ENCODE assay signal across 2 cellular contexts in genomic region chr1:32733573-32734321, GRCh38.
TF ChIP-seq lines count a peak whose summit lies in the region.

No MANE protein-coding gene starts in this region.

TF ChIP-seq in HEK293, 187 proteins besides CTCF, POLR2A, EP300 and RAD21:
- TF ChIP-seq ZNF571 (tag by site-specific recombination; IDR thresholded peaks at IDR 0.05) (no peak), EGR2 (tag by site-specific recombination; IDR thresholded peaks at IDR 0.05; ENCODE audit: low read depth) (peak; percentile 92), ZNF19 (tag by site-specific recombination; IDR thresholded peaks at IDR 0.05; ENCODE audit: low read depth) (no peak), ZFHX2 (tag by site-specific recombination; conservative IDR thresholded peaks at IDR 0.05) (peak; percentile 95)
TF ChIP-seq in HEK293: peak in this region for 2.

TF ChIP-seq in GM12878, 131 proteins besides CTCF, POLR2A, EP300 and RAD21 (continues in another document):
- no peak for TF ChIP-seq CBFB (IDR thresholded peaks at IDR 0.05; ENCODE audit: low read depth)
- no peak for TF ChIP-seq CREM (IDR thresholded peaks at IDR 0.05; ENCODE audit: low read depth)
- no peak for TF ChIP-seq CHD4 (IDR thresholded peaks at IDR 0.05)
- TF ChIP-seq ZZZ3 (IDR thresholded peaks at IDR 0.05; ENCODE audit: control insufficient read depth, insufficient read length, low read depth), result no peak
- peak; percentile 53 to 82; a peak in 3 of 4 replicates for TF ChIP-seq BHLHE40 (IDR thresholded peaks at IDR 0.05; ENCODE audit: borderline replicate concordance in 1 of 2, low read depth in 2 of 2, low read length in 1 of 2)
- no peak for TF ChIP-seq TARDBP (IDR thresholded peaks at IDR 0.05; ENCODE audit: borderline replicate concordance)
- TF ChIP-seq EGR1 (IDR thresholded peaks at IDR 0.05; ENCODE audit: borderline replicate concordance in 1 of 2, low read depth in 2 of 2, low read length in 2 of 2), result peak in 1 of 2 experiments; percentile 61; a peak in 1 of 3 replicates
- no peak for TF ChIP-seq BCL3 (IDR thresholded peaks at IDR 0.05; ENCODE audit: borderline replicate concordance, insufficient read depth, low read depth, low read length, poor library complexity, severe bottlenecking)
- TF ChIP-seq HCFC1 (IDR thresholded peaks at IDR 0.05; ENCODE audit: low read length), result no peak
- TF ChIP-seq MAX (IDR thresholded peaks at IDR 0.05; ENCODE audit: low read depth, low read length), result no peak
- no peak for TF ChIP-seq ZNF24 (IDR thresholded peaks at IDR 0.05)
- TF ChIP-seq PAX8 (IDR thresholded peaks at IDR 0.05), result no peak
- TF ChIP-seq SPI1 (IDR thresholded peaks at IDR 0.05; ENCODE audit: borderline replicate concordance, insufficient read depth, low read depth, low read length), result no peak
- no peak for TF ChIP-seq IRF5 (IDR thresholded peaks at IDR 0.05; ENCODE audit: borderline replicate concordance)
- no peak for TF ChIP-seq NR2C2 (IDR thresholded peaks at IDR 0.05; ENCODE audit: borderline replicate concordance, control insufficient read depth, insufficient read length, low read depth)
- TF ChIP-seq SMAD5 (IDR thresholded peaks at IDR 0.05; ENCODE audit: low read depth), result no peak
- TF ChIP-seq ATF3 (IDR thresholded peaks at IDR 0.05; ENCODE audit: borderline replicate concordance, extremely low read depth, low read depth, low read length), result no peak
- no peak for TF ChIP-seq SMARCA5 (IDR thresholded peaks at IDR 0.05)
- TF ChIP-seq TCF12 (IDR thresholded peaks at IDR 0.05; ENCODE audit: low read depth, low read length), result peak; percentile 67; the same call in 1 of the 2 replicates
- no peak for TF ChIP-seq E2F4 (IDR thresholded peaks at IDR 0.05; ENCODE audit: low read depth, low read length)
- TF ChIP-seq IRF3 (IDR thresholded peaks at IDR 0.05), result no peak
- TF ChIP-seq SRF (IDR thresholded peaks at IDR 0.05; ENCODE audit: low read depth in 2 of 2, low read length in 2 of 2), result no peak
- no peak for TF ChIP-seq FOS (IDR thresholded peaks at IDR 0.05; ENCODE audit: borderline replicate concordance, extremely low read depth, insufficient read length)
- TF ChIP-seq FOXM1 (IDR thresholded peaks at IDR 0.05; ENCODE audit: low read depth, low read length), result no peak
- TF ChIP-seq JUND (IDR thresholded peaks at IDR 0.05; ENCODE audit: low read depth, low read length), result no peak
- TF ChIP-seq CEBPZ (IDR thresholded peaks at IDR 0.05; ENCODE audit: low read depth, low read length), result no peak
- no peak for TF ChIP-seq LARP7 (IDR thresholded peaks at IDR 0.05)
- TF ChIP-seq ZNF274 (IDR thresholded peaks at IDR 0.05; ENCODE audit: insufficient read depth, insufficient read length), result no peak
- TF ChIP-seq NRF1 (conservative IDR thresholded peaks at IDR 0.05; ENCODE audit: low read depth, low read length), result no peak
- no peak for TF ChIP-seq MYB (IDR thresholded peaks at IDR 0.05; ENCODE audit: borderline replicate concordance, low read depth, low read length)
- no peak for TF ChIP-seq PBX3 (IDR thresholded peaks at IDR 0.05; ENCODE audit: insufficient replicate concordance, low read depth, low read length)
- no peak for TF ChIP-seq RELA (IDR thresholded peaks at IDR 0.05; ENCODE audit: borderline replicate concordance, partially characterized antibody)
- peak; percentile 10 for TF ChIP-seq SP1 (IDR thresholded peaks at IDR 0.05; ENCODE audit: low read depth, low read length)
- TF ChIP-seq ZNF217 (IDR thresholded peaks at IDR 0.05), result no peak
- peak; percentile 57; the same call in 1 of the 2 replicates for TF ChIP-seq NR2F1 (conservative IDR thresholded peaks at IDR 0.05)
- no peak for TF ChIP-seq ASH2L (IDR thresholded peaks at IDR 0.05; ENCODE audit: borderline replicate concordance, low read depth)
- TF ChIP-seq WRNIP1 (IDR thresholded peaks at IDR 0.05; ENCODE audit: borderline replicate concordance, low read depth, low read length), result no peak
- no peak for TF ChIP-seq EZH2 (IDR thresholded peaks at IDR 0.05; ENCODE audit: borderline replicate concordance, control insufficient read depth, low read depth, low read length)
- TF ChIP-seq SMAD1 (IDR thresholded peaks at IDR 0.05; ENCODE audit: low read depth, partially characterized antibody), result no peak
- TF ChIP-seq REST (IDR thresholded peaks at IDR 0.05; ENCODE audit: low read depth, low read length), result no peak
- TF ChIP-seq IKZF1 (conservative IDR thresholded peaks at IDR 0.05), result peak; percentile 51; the same call in 1 of the 2 replicates
- TF ChIP-seq ZBTB33 (IDR thresholded peaks at IDR 0.05), result no peak
- TF ChIP-seq SREBF1 (IDR thresholded peaks at IDR 0.05; ENCODE audit: low read length), result no peak
- TF ChIP-seq MTA2 (IDR thresholded peaks at IDR 0.05; ENCODE audit: low read depth), result peak; percentile 35; the same call in 1 of the 2 replicates
- no peak for TF ChIP-seq RBBP5 (conservative IDR thresholded peaks at IDR 0.05)
- TF ChIP-seq STAT3 (IDR thresholded peaks at IDR 0.05; ENCODE audit: low read depth, low read length), result no peak
- no peak for TF ChIP-seq JUNB (IDR thresholded peaks at IDR 0.05)
